In the genomic region with DNA sequence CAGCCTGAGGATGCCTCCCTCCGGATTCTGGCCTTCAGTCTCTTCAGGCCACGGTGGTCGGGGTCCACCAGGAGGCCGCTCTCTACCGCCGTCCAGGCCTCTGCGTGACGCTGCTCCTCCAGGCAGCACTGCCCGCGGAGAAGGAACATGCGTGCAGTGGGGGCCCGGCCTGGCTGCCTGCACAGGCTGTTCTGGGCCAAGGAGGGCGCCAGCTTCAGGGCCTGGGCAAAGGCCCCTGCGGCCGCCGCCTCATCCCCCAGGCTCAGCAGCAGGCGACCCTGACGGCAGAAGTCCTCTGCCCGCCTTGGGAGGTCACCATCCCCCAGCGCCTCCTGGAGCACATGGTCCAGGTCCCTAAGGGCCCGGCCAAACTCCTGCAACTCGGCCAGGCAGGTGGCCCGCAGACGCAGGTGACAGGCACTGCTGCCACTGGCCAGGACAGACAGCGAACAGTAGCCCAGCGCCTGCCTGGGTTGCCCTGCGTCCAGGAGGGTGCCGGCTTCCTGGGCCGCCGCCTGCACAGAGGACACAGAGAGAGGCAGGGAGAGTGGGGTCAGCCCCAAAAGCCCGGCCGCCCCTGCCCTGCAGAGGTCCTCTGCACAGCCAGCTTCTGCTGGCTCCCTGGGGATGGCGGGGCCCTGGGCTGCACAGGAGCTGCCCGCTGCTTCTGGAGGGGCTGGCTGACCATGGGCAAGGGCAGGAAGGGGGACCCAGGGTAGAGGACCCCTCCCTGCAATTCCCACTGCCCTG, we compare ENCODE assay signal across 9 cellular contexts. TPM values are rescaled to one million over a fixed set of nuclear protein-coding genes. Genes with fewer than 3 reads are reported as not detected.
DNase-seq lines count a peak whose midpoint lies in the region; ATAC-seq and TF ChIP-seq lines count a peak whose summit lies in the region.
"Had no signal": no experiment of that assay in that cellular context is flagged by ENCODE, and none has a peak within 500 bp of the region (broad histone marks: within the 10 kb centered on the region; RNA-seq: fewer than 3 reads in every experiment).

No MANE protein-coding gene starts in this region.

- DNase-seq in CD8-positive, alpha-beta T cell = no peak
- no peak for DNase-seq in MM.1S
- DNase-seq in osteocyte (ENCODE audit: extremely low spot score, unreplicated experiment) = no peak
- DNase-seq in HEK293T (ENCODE audit: extremely low spot score) = no peak
- DNase-seq in NCI-H510A treated with DMSO at 0.1 percent for 48 hours (lab: John Stamatoyannopoulos, UW) = no peak
- DNase-seq in CD1c-positive myeloid dendritic cell (ENCODE audit: extremely low spot score) = no peak

- POLR2A ChIA-PET in CD8-positive, alpha-beta T cell (lab: Charles Lee) = interaction anchor here (1.0 to 1.2 kb wide), 2 partner anchors 56 to 59 kb away, joined by 3 to 4 read pairs; no protein-coding TSS in a partner anchor
- POLR2A ChIA-PET in HEK293T (lab: Yijun Ruan, JAX) = interaction anchor here (0.8 to 1.6 kb wide), 2 partner anchors 8 to 55 kb away, joined by 3 to 4 read pairs; partner anchors contain the start of gene PRXL2B

- H3K9ac ChIP-seq in MM.1S (ENCODE audit: low read length) (no peak overlapping the region), duodenal mucosa (ENCODE audit: low read depth in 1 of 2, low read length in 2 of 2) (peak overlapping the region; percentile 75 to 96)

- no peaks in the 10 kb centered on the region for H4K20me1 ChIP-seq in MM.1S (ENCODE audit: insufficient read depth, low read length)

- H2AFZ ChIP-seq in MM.1S (ENCODE audit: low read length) = no peak overlapping the region

- peaks cover 2% of the 10 kb centered on the region for H3K27me3 Mint-ChIP-seq in CD8-positive, alpha-beta T cell (ENCODE audit: low read depth)
- H3K27me3 Mint-ChIP-seq in osteocyte (ENCODE audit: unreplicated experiment) = no peaks in the 10 kb centered on the region

- intact Hi-C loops in CD8-positive, alpha-beta T cell (cut with DNase I, micrococcal nuclease) = loop anchor here (5.0 to 10.0 kb wide), 4 partner anchors 201 to 717 kb away; no protein-coding TSS in a partner anchor

- peak overlapping the region; percentile 39 for H3K4me3 Mint-ChIP-seq in CD8-positive, alpha-beta T cell
- peak overlapping the region; percentile 83 for H3K4me3 Mint-ChIP-seq in osteocyte (ENCODE audit: unreplicated experiment)

- H3F3A ChIP-seq in MM.1S (ENCODE audit: insufficient read depth, low read length) = no peaks in the 10 kb centered on the region

- no peaks in the 10 kb centered on the region for H3K27me3 ChIP-seq in CD8-positive, alpha-beta T cell (ENCODE audit: insufficient read depth, low read length)
- H3K27me3 ChIP-seq in MM.1S (replicated peaks; ENCODE audit: insufficient read depth, low read length) = peaks cover 52% of the 10 kb centered on the region
- peaks cover 0 to 13% of the 10 kb centered on the region in 2 donors for H3K27me3 ChIP-seq in duodenal mucosa (ENCODE audit: control insufficient read depth in 1 of 2, insufficient read depth in 2 of 2, low read length in 2 of 2)

- H3K9me2 ChIP-seq in MM.1S (replicated peaks; ENCODE audit: insufficient read depth, low read length) = no peaks in the 10 kb centered on the region

- peaks cover under 1% of the 10 kb centered on the region for H3K9me3 ChIP-seq in CD8-positive, alpha-beta T cell (ENCODE audit: low read length)
- H3K9me3 ChIP-seq in MM.1S (replicated peaks; ENCODE audit: insufficient read depth, low read length) (no peaks in the 10 kb centered on the region), duodenal mucosa (ENCODE audit: control insufficient read depth in 1 of 2, low read length in 2 of 2) (peaks cover 8 to 11% of the 10 kb centered on the region in 2 donors)

- H3K27ac Mint-ChIP-seq in CD8-positive, alpha-beta T cell = no peak overlapping the region
- no peak overlapping the region for H3K27ac Mint-ChIP-seq in osteocyte (ENCODE audit: unreplicated experiment)

- H3K4me2 ChIP-seq in MM.1S (ENCODE audit: low read depth, low read length) = peak overlapping the region; percentile 99; the same call in 1 of the 2 replicates

- H3K27ac ChIP-seq in CD8-positive, alpha-beta T cell (ENCODE audit: low read depth, low read length) = no peak overlapping the region
- H3K27ac ChIP-seq in MM.1S (ENCODE audit: low read length) (no peak overlapping the region), duodenal mucosa (ENCODE audit: low read depth, low read length) (no peak overlapping the region)
- H3K27ac ChIP-seq: WERI-Rb-1 had no signal

- H3K4me1 Mint-ChIP-seq in CD8-positive, alpha-beta T cell (ENCODE audit: low read depth) = peaks cover 14% of the 10 kb centered on the region
- H3K4me1 Mint-ChIP-seq in osteocyte (ENCODE audit: unreplicated experiment) = peaks cover 9% of the 10 kb centered on the region

- peak overlapping the region; percentile 95 for H3K4me3 ChIP-seq in CD8-positive, alpha-beta T cell (ENCODE audit: low read depth, low read length)
- H3K4me3 ChIP-seq in MM.1S (ENCODE audit: low read length) (no peak overlapping the region), duodenal mucosa (ENCODE audit: low read depth in 1 of 2, low read length in 2 of 2) (peak overlapping the region; percentile 70 to 79)

- ATAC-seq in CD8-positive, alpha-beta T cell = no peak
- no peak for ATAC-seq in HG03135 (IDR thresholded peaks at IDR 0.05; ENCODE audit: unreplicated experiment)

- H3K79me2 ChIP-seq in MM.1S (ENCODE audit: low read length) = no peaks in the 10 kb centered on the region

- TF ChIP-seq CTCF in CD8-positive, alpha-beta T cell (IDR thresholded peaks at IDR 0.05) = no peak
- TF ChIP-seq CTCF in MM.1S (IDR thresholded peaks at IDR 0.05; ENCODE audit: low read length) (no peak), osteocyte (IDR thresholded peaks at IDR 0.05) (no peak)

- CTCF ChIA-PET in CD8-positive, alpha-beta T cell (lab: Charles Lee) = no interaction called here
- CTCF ChIA-PET in HEK293T (lab: Yijun Ruan, JAX) = no interaction called here

- H3K9me3 Mint-ChIP-seq in CD8-positive, alpha-beta T cell = no peaks in the 10 kb centered on the region
- peaks cover 5% of the 10 kb centered on the region for H3K9me3 Mint-ChIP-seq in osteocyte (ENCODE audit: unreplicated experiment)

- H3K4me1 ChIP-seq in CD8-positive, alpha-beta T cell (ENCODE audit: insufficient read depth, low read length) = peaks cover 17% of the 10 kb centered on the region
- no peaks in the 10 kb centered on the region for H3K4me1 ChIP-seq in MM.1S (ENCODE audit: low read length)
- H3K4me1 ChIP-seq in duodenal mucosa (ENCODE audit: control insufficient read depth in 1 of 2, insufficient read depth in 2 of 2, low read length in 2 of 2) = peaks cover 7 to 23% of the 10 kb centered on the region in 2 donors

- no peaks in the 10 kb centered on the region for H3K36me3 ChIP-seq in CD8-positive, alpha-beta T cell (ENCODE audit: insufficient read depth, low read length)
- no peaks in the 10 kb centered on the region for H3K36me3 ChIP-seq in MM.1S (replicated peaks; ENCODE audit: insufficient read depth, low read length)
- no peaks in the 10 kb centered on the region for H3K36me3 ChIP-seq in duodenal mucosa (ENCODE audit: control insufficient read depth in 1 of 2, insufficient read depth in 2 of 2, low read length in 2 of 2)
- H3K36me3 ChIP-seq: WERI-Rb-1 had no signal

- no peaks in the 10 kb centered on the region for H3K36me3 Mint-ChIP-seq in CD8-positive, alpha-beta T cell
- H3K36me3 Mint-ChIP-seq in osteocyte (ENCODE audit: unreplicated experiment) = no peaks in the 10 kb centered on the region

TF ChIP-seq in HEK293T, 16 proteins besides CTCF, POLR2A, EP300 and RAD21:
- no peak for TF ChIP-seq PKNOX1 (IDR thresholded peaks at IDR 0.05)

RNA-seq across cellular contexts. Expression of gene MMEL1, which starts 8.7 kb away (rescaled TPM):
- 1 to 10 TPM; 1.4 TPM for total RNA-seq in CD8-positive, alpha-beta T cell
- total RNA-seq in osteocyte = not detected in 2 replicates

RNA-seq across cellular contexts. Expression of gene PRXL2B, which starts 55.0 kb away (rescaled TPM):
- 10 to 100 TPM; 13.5 to 15.9 TPM for total RNA-seq in CD8-positive, alpha-beta T cell
- 24.0 and 24.8 TPM in 2 replicates for total RNA-seq in osteocyte
